In the genomic region with DNA sequence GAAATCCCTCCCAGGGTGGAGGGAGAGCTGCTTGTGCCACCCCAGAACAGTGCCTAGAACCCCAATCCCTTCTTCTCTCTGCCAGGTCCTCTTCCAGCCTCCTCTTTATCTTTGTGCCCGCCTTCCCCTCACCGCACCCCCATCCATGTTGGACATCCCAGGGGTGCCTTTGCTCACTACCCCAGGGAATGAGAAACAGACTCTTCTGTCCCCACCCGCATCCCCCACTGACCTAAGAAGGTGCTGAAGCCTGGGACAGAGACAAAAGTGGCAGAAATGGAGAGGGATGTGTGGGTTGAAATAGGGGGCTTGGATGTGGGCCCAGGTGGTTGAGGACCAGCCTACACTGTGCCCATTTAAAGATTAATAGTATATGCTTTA, we compare ENCODE assay signal across 1 cellular context.
TF ChIP-seq lines count a peak whose summit lies in the region.

No MANE protein-coding gene starts in this region.

TF ChIP-seq in endothelial cell of umbilical vein, 7 proteins besides CTCF, POLR2A, EP300 and RAD21:
- TF ChIP-seq EZH2 (IDR thresholded peaks at IDR 0.05; ENCODE audit: borderline replicate concordance, low read depth, low read length, severe bottlenecking), result no peak
- no peak for TF ChIP-seq FOS (IDR thresholded peaks at IDR 0.05; ENCODE audit: borderline replicate concordance, insufficient read depth, low read length)
- TF ChIP-seq MYC (IDR thresholded peaks at IDR 0.05; ENCODE audit: low read depth, low read length), result no peak
- no peak for TF ChIP-seq POLR2AphosphoS5 (IDR thresholded peaks at IDR 0.05; ENCODE audit: insufficient read depth, low read depth, low read length)
- no peak for TF ChIP-seq GATA2 (IDR thresholded peaks at IDR 0.05; ENCODE audit: insufficient read depth, insufficient read length, low read depth, low read length)
- TF ChIP-seq JUN (IDR thresholded peaks at IDR 0.05; ENCODE audit: borderline replicate concordance, insufficient read depth, insufficient read length, low read depth), result no peak
- TF ChIP-seq, protein P1, sequence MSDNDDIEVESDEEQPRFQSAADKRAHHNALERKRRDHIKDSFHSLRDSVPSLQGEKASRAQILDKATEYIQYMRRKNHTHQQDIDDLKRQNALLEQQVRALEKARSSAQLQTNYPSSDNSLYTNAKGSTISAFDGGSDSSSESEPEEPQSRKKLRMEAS (IDR thresholded peaks at IDR 0.05; ENCODE audit: insufficient read depth, insufficient read length), result no peak
TF ChIP-seq in endothelial cell of umbilical vein: peak in this region for 0.
